2 cellular contexts compared by ENCODE assay signal in genomic region chr5:179729303-179729702, GRCh38.
TF ChIP-seq lines count a peak whose summit lies in the region.

No MANE protein-coding gene starts in this region.

TF ChIP-seq in IMR-90, 13 proteins besides CTCF, POLR2A, EP300 and RAD21:
- no peak for TF ChIP-seq SMC3 (IDR thresholded peaks at IDR 0.05; ENCODE audit: low read depth, low read length)
- no peak for TF ChIP-seq BHLHE40 (IDR thresholded peaks at IDR 0.05; ENCODE audit: low read depth, low read length)
- no peak for TF ChIP-seq RFX5 (IDR thresholded peaks at IDR 0.05; ENCODE audit: low read depth, low read length)
- TF ChIP-seq CEBPB (IDR thresholded peaks at IDR 0.05; ENCODE audit: low read depth, low read length), result no peak
- TF ChIP-seq CHD1 (IDR thresholded peaks at IDR 0.05; ENCODE audit: low read depth, low read length), result no peak
- no peak for TF ChIP-seq MAZ (IDR thresholded peaks at IDR 0.05; ENCODE audit: borderline replicate concordance, low read depth, low read length)
- no peak for TF ChIP-seq RCOR1 (IDR thresholded peaks at IDR 0.05; ENCODE audit: insufficient replicate concordance, low read length)
- no peak for TF ChIP-seq MXI1 (IDR thresholded peaks at IDR 0.05; ENCODE audit: borderline replicate concordance, low read depth, low read length)
- TF ChIP-seq USF2 (IDR thresholded peaks at IDR 0.05; ENCODE audit: low read depth, low read length), result no peak
- no peak for TF ChIP-seq NFE2L2 (IDR thresholded peaks at IDR 0.05; ENCODE audit: low read depth, low read length)
- no peak for TF ChIP-seq FOS (IDR thresholded peaks at IDR 0.05; ENCODE audit: low read depth, low read length)
- TF ChIP-seq MAFK (IDR thresholded peaks at IDR 0.05; ENCODE audit: low read depth, low read length), result no peak
- no peak for TF ChIP-seq ELK1 (IDR thresholded peaks at IDR 0.05; ENCODE audit: borderline replicate concordance, low read depth, low read length)

TF ChIP-seq in K562, 482 proteins besides CTCF, POLR2A, EP300 and RAD21:
- TF ChIP-seq SUPT5H (IDR thresholded peaks at IDR 0.05), result peak; percentile 40; the same call in 1 of the 2 replicates
- no peak for TF ChIP-seq SIN3A (IDR thresholded peaks at IDR 0.05; ENCODE audit: borderline replicate concordance in 2 of 2, control insufficient read depth in 1 of 2, low read depth in 2 of 2, low read length in 2 of 2)
